In the genomic region with DNA sequence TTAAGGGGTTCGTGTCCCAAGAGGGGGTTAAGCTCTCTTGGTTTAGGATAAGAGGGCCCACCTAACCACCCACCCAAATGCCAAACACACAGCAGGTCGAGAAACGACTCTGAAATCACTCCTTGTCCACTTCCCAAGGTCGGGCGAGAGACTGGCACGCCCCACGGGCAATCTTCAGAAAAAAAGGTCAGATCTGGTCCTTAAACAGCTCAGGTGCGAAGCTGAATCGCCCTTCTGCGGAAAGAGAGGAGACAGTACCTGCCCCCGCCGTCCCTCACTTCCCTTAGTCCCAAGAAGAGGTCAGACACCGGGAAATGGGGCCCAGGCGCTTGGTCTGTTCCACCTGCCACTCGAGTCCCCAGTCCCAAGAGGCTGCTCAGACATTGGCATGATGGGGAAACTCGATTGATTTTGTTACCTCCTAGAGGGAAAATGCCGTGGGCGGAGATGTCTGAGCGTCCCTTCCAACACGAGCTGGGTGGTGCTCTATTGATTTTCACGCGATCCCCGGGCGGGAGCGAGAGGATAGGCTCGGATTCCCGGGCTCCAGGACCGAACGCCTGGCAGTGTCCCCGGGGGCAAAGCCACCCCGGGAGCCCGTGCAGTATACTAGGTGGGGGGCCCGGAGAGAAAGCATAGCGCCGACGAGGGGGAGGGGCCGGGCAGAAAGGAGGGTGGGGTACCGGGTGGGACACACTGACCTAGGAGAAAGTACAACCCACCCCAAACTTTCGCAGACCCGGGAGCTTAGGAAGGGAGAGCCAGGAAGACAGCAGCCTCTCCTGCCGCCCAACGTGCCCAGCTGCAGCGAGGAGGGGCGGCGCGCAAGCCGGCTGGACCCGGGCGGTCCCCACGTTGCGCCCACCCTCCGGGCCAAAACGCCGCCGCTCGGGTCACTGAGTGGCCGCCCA, we compare ENCODE assay signal across 8 cellular contexts. TPM values are rescaled to one million over a fixed set of nuclear protein-coding genes. Genes with fewer than 3 reads are reported as not detected.
A peak's percentile ranks its signal among the peaks of the same experiment; 100 is the strongest.
DNase-seq lines count a peak whose midpoint lies in the region; ATAC-seq and TF ChIP-seq lines count a peak whose summit lies in the region.

No MANE protein-coding gene starts in this region.

- H3K9me3 Mint-ChIP-seq in CD14-positive monocyte (peaks cover 0 to 13% (median 3%) of the 10 kb centered on the region in 7 donors), T-cell (no peaks in the 10 kb centered on the region), nephron progenitor cell (no peaks in the 10 kb centered on the region)

- peak overlapping the region; percentile 80 for H3K27ac ChIP-seq in HEK293 (ENCODE audit: extremely low read depth, low read depth, low read length)
- peak overlapping the region; percentile 24 to 87 (median 75) for H3K27ac ChIP-seq in esophagus squamous epithelium
- H3K27ac ChIP-seq in Karpas-422 (ENCODE audit: low read length): no peak overlapping the region

- no peak overlapping the region for H3K4me2 ChIP-seq in Karpas-422 (ENCODE audit: low read depth, low read length, poor library complexity, severe bottlenecking)

- H3K4me1 Mint-ChIP-seq in CD14-positive monocyte (peaks cover 21% of the 10 kb centered on the region), T-cell (peaks cover 7 to 22% (median 18%) of the 10 kb centered on the region in 3 donors), nephron progenitor cell (peaks cover 14% of the 10 kb centered on the region)

- DNase-seq in CD14-positive monocyte (ENCODE audit: low spot score): no peak
- DNase-seq in T-cell: no peak
- no peak for DNase-seq in esophagus squamous epithelium (lab: John Stamatoyannopoulos, UW)
- DNase-seq in nephron progenitor cell: peak; percentile 35
- DNase-seq in glomerular visceral epithelial cell (ENCODE audit: extremely low spot score): no peak
- no peak for DNase-seq in Karpas-422

- TF ChIP-seq CTCF in CD14-positive monocyte (IDR thresholded peaks at IDR 0.05) (no peak), HEK293 (tag by site-specific recombination; IDR thresholded peaks at IDR 0.05) (no peak), esophagus squamous epithelium (IDR thresholded peaks at IDR 0.05) (no peak), nephron progenitor cell (IDR thresholded peaks at IDR 0.05) (no peak)

- H3K27ac Mint-ChIP-seq in CD14-positive monocyte (no peak overlapping the region), T-cell (no peak overlapping the region), nephron progenitor cell (no peak overlapping the region)

- no peak overlapping the region for H3K9ac ChIP-seq in Karpas-422 (ENCODE audit: low read length)

- WGBS in esophagus squamous epithelium, 2 donors: 0 to 2% methylated on average over 3 to 43 of the region's 57 CpGs

- ATAC-seq in T-cell (replicated peaks in 1 of 4) (peak in 1 of 4 experiments; percentile 24), GM18858 (IDR thresholded peaks at IDR 0.05; ENCODE audit: unreplicated experiment) (no peak)

- H3K27me3 Mint-ChIP-seq in CD14-positive monocyte (ENCODE audit: low read depth in 3 of 3): peaks cover 62 to 70% (median 67%) of the 10 kb centered on the region in 3 donors
- H3K27me3 Mint-ChIP-seq in T-cell: peaks cover 54 to 61% of the 10 kb centered on the region in 2 donors
- H3K27me3 Mint-ChIP-seq in nephron progenitor cell (ENCODE audit: low read depth, poor library complexity): peaks cover 59% of the 10 kb centered on the region

- peaks cover 11% of the 10 kb centered on the region for H3K4me1 ChIP-seq in HEK293 (ENCODE audit: control insufficient read depth, insufficient read depth, low read length)
- peaks cover 5 to 53% (median 12%) of the 10 kb centered on the region in 3 donors for H3K4me1 ChIP-seq in esophagus squamous epithelium
- no peaks in the 10 kb centered on the region for H3K4me1 ChIP-seq in Karpas-422 (ENCODE audit: low read length)

- no peak overlapping the region for H2AFZ ChIP-seq in Karpas-422 (ENCODE audit: low read length)

- TF ChIP-seq POLR2A in esophagus squamous epithelium (IDR thresholded peaks at IDR 0.05): no peak

- H3K36me3 ChIP-seq in HEK293 (ENCODE audit: control insufficient read depth in 2 of 2, insufficient read depth in 1 of 2, low read length in 2 of 2) (no peaks in the 10 kb centered on the region), esophagus squamous epithelium (no peaks in the 10 kb centered on the region), Karpas-422 (ENCODE audit: insufficient read depth, low read length) (no peaks in the 10 kb centered on the region)

- H3K36me3 Mint-ChIP-seq in CD14-positive monocyte: peaks cover 0 to 2% of the 10 kb centered on the region in 2 donors
- no peaks in the 10 kb centered on the region for H3K36me3 Mint-ChIP-seq in T-cell
- no peaks in the 10 kb centered on the region for H3K36me3 Mint-ChIP-seq in nephron progenitor cell (ENCODE audit: low read depth)

- CTCF ChIA-PET in HEK293 (lab: Yijun Ruan, JAX): interaction anchor here (0.5 to 5.4 kb wide), 76 partner anchors 9 to 1029 kb away, joined by 3 to 80 read pairs (median 4); no protein-coding TSS in a partner anchor
- CTCF ChIA-PET in T-cell (lab: Charles Lee): interaction anchor here (0.6 to 0.7 kb wide), 2 partner anchors 16 to 657 kb away, joined by 5 to 6 read pairs; no protein-coding TSS in a partner anchor

- H4K20me1 ChIP-seq in Karpas-422 (ENCODE audit: insufficient read depth, low read depth, low read length): no peaks in the 10 kb centered on the region

- intact Hi-C loops in CD14-positive monocyte (cut with micrococcal nuclease) (no loop called here), esophagus squamous epithelium (cut with DNase I) (loop anchor here (5.0 kb wide), 1 partner anchor 660 kb away; no protein-coding TSS in a partner anchor)

- H3K4me3 ChIP-seq in HEK293 (ENCODE audit: low read depth, low read length): peak overlapping the region; percentile 79
- peak overlapping the region; percentile 50 to 76 (median 75) for H3K4me3 ChIP-seq in esophagus squamous epithelium
- H3K4me3 ChIP-seq in Karpas-422 (ENCODE audit: low read length): no peak overlapping the region

- peaks cover 0 to 80% (median 0%) of the 10 kb centered on the region in 4 donors for H3K27me3 ChIP-seq in esophagus squamous epithelium
- H3K27me3 ChIP-seq in Karpas-422 (ENCODE audit: low read length): no peaks in the 10 kb centered on the region

- peak overlapping the region; percentile 70 to 94 for H3K4me3 Mint-ChIP-seq in CD14-positive monocyte
- peak overlapping the region; percentile 25 to 59 (median 58) for H3K4me3 Mint-ChIP-seq in T-cell
- H3K4me3 Mint-ChIP-seq in nephron progenitor cell: peak overlapping the region; percentile 84

- no peaks in the 10 kb centered on the region for H3K79me2 ChIP-seq in Karpas-422 (ENCODE audit: low read length)

- POLR2A ChIA-PET in HEK293 (lab: Yijun Ruan, JAX): interaction anchor here (1.3 to 1.4 kb wide), 2 partner anchors 40 to 672 kb away, joined by 3 read pairs; no protein-coding TSS in a partner anchor
- POLR2A ChIA-PET in T-cell (lab: Charles Lee): no interaction called here

- no peaks in the 10 kb centered on the region for H3K9me3 ChIP-seq in HEK293 (ENCODE audit: control insufficient read depth, insufficient read depth, low read depth, low read length)
- H3K9me3 ChIP-seq in esophagus squamous epithelium: no peaks in the 10 kb centered on the region
- H3K9me3 ChIP-seq in Karpas-422 (ENCODE audit: low read length): no peaks in the 10 kb centered on the region

- no peaks in the 10 kb centered on the region for H3K9me2 ChIP-seq in Karpas-422 (replicated peaks; ENCODE audit: insufficient read depth, low read length)

TF ChIP-seq in HEK293, 187 proteins besides CTCF, POLR2A, EP300 and RAD21 (continues in another document):
- TF ChIP-seq SP2 (tag by site-specific recombination; IDR thresholded peaks at IDR 0.05) (peak; percentile 67), ZNF37A (tag by site-specific recombination; IDR thresholded peaks at IDR 0.05) (no peak), SCRT2 (tag by site-specific recombination; IDR thresholded peaks at IDR 0.05) (no peak), GLIS2 (tag by site-specific recombination; IDR thresholded peaks at IDR 0.05) (peak; percentile 64), GLIS1 (tag by site-specific recombination; IDR thresholded peaks at IDR 0.05) (peak; percentile 80), KLF8 (tag by site-specific recombination; IDR thresholded peaks at IDR 0.05) (peak; percentile 19), ZNF394 (tag by site-specific recombination; IDR thresholded peaks at IDR 0.05; ENCODE audit: borderline replicate concordance) (0 out of 2 replicates have a peak, but pooled peaks have one; percentile 6)
- TF ChIP-seq, protein P1, sequence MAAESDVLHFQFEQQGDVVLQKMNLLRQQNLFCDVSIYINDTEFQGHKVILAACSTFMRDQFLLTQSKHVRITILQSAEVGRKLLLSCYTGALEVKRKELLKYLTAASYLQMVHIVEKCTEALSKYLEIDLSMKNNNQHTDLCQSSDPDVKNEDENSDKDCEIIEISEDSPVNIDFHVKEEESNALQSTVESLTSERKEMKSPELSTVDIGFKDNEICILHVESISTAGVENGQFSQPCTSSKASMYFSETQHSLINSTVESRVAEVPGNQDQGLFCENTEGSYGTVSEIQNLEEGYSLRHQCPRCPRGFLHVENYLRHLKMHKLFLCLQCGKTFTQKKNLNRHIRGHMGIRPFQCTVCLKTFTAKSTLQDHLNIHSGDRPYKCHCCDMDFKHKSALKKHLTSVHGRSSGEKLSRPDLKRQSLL (tag by site-specific recombination; IDR thresholded peaks at IDR 0.05): no peak
- TF ChIP-seq, protein P2, sequence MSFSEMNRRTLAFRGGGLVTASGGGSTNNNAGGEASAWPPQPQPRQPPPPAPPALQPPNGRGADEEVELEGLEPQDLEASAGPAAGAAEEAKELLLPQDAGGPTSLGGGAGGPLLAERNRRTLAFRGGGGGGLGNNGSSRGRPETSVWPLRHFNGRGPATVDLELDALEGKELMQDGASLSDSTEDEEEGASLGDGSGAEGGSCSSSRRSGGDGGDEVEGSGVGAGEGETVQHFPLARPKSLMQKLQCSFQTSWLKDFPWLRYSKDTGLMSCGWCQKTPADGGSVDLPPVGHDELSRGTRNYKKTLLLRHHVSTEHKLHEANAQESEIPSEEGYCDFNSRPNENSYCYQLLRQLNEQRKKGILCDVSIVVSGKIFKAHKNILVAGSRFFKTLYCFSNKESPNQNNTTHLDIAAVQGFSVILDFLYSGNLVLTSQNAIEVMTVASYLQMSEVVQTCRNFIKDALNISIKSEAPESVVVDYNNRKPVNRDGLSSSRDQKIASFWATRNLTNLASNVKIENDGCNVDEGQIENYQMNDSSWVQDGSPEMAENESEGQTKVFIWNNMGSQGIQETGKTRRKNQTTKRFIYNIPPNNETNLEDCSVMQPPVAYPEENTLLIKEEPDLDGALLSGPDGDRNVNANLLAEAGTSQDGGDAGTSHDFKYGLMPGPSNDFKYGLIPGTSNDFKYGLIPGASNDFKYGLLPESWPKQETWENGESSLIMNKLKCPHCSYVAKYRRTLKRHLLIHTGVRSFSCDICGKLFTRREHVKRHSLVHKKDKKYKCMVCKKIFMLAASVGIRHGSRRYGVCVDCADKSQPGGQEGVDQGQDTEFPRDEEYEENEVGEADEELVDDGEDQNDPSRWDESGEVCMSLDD (tag by site-specific recombination; IDR thresholded peaks at IDR 0.05): 0 out of 2 replicates have a peak, but pooled peaks have one; percentile 46

RNA-seq across cellular contexts. Expression of a gene that starts 1.1 kb away (rescaled TPM):
- not detected for polyA plus RNA-seq in CD14-positive monocyte
- total RNA-seq in T-cell (not detected), esophagus squamous epithelium (10 to 100 TPM in 2 of 4 donors, 1 to 10 TPM in 2; 6.9 to 16.2 (median 12.7) TPM)
- total RNA-seq in Karpas-422 (2014; rRNA removed; shearing (Covaris generic); ENCODE audit: low replicate concordance): not detected in 2 replicates
